Comparison of ENCODE assay signal across 10 cellular contexts in the genomic region with DNA sequence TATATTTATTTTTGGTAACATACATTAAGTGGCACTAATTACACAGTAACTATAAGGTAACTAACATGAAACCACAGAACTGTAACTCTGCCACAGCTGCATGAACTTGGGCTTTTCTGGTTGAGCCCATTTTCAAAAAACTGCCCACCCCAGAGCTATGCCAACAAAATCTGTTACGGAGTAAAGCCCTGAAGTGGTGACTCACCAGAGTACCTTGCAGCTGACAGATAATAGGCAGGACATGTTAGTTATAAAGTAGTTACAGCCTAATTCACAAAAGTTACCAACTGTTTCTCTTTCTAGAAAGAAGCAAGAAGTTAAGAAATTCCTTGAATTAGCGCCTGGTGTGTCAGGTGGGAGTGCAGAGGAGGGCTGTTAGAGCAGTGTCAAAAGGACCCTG. TPM values are rescaled to one million over a fixed set of nuclear protein-coding genes. Genes with fewer than 3 reads are reported as not detected.
DNase-seq lines count a peak whose midpoint lies in the region; ATAC-seq, FAIRE-seq and TF ChIP-seq lines count a peak whose summit lies in the region.
"Had no signal": no experiment of that assay in that cellular context is flagged by ENCODE, and none has a peak within 500 bp of the region (broad histone marks: within the 10 kb centered on the region; RNA-seq: fewer than 3 reads in every experiment).

No MANE protein-coding gene starts in this region.

- RAD21 ChIA-PET in HCT116 (lab: Charles Lee; ENCODE audit: low non-redundant PET in 1 of 2, low total read pairs in 2 of 2, uncharacterized antibody in 2 of 2, unreplicated experiment in 2 of 2), result no interaction called here

- peaks cover 54% of the 10 kb centered on the region for H3K79me2 ChIP-seq in HCT116 (ENCODE audit: insufficient read depth, low read length)

- H3K27me3 ChIP-seq in HCT116 (ENCODE audit: insufficient read depth, low read length), result no peaks in the 10 kb centered on the region
- H3K27me3 ChIP-seq: heart left ventricle had no signal

- no peak for FAIRE-seq in A549 (lab: Jason Lieb, UNC)

- H3K4me1 ChIP-seq in A549 (peaks cover 18% of the 10 kb centered on the region; the same call in 2 of the 3 replicates), HCT116 (ENCODE audit: control insufficient read depth in 1 of 2, insufficient read depth in 2 of 2, low read length in 2 of 2) (peaks cover 15 to 31% of the 10 kb centered on the region in 2 experiments)

- H3K4me3 ChIP-seq in A549 (no peak overlapping the region), HCT116 (replicated peaks in 1 of 2; ENCODE audit: low read depth in 1 of 2, low read length in 2 of 2) (peak overlapping the region in 1 of 2 experiments; percentile 64; a peak in 3 of 4 replicates)

- H3K27ac ChIP-seq in A549 (peak overlapping the region; percentile 87 to 99; a peak in 4 of 6 replicates), HCT116 (ENCODE audit: low read depth, low read length) (peak overlapping the region; percentile 99)

- DNase-seq in A549 (ENCODE audit: low read depth in 1 of 2, low spot score in 1 of 2), result no peak
- no peak for DNase-seq in HCT116 (ENCODE audit: low read depth, low spot score)
- DNase-seq in activated naive CD4-positive, alpha-beta T cell treated with anti-CD3 and anti-CD28 coated beads, Interleukin-2, amount 50 U/mL, for 72 hours (ENCODE audit: low spot score in 2 of 2), result no peak
- peak; percentile 42 to 56 for DNase-seq in lung microvascular endothelial cell (ENCODE audit: low read depth in 2 of 2)
- no peak for DNase-seq in NCI-H2171 (lab: John Stamatoyannopoulos, UW)
- no peak for DNase-seq in stimulated activated naive CD4-positive, alpha-beta T cell treated with Interleukin-2 at 50 U/mL for 16 hours (lab: John Stamatoyannopoulos, UW)
- no peak for DNase-seq in NCI-H345 (lab: John Stamatoyannopoulos, UW)
- DNase-seq: GDM1, heart left ventricle had no signal

- CTCF ChIA-PET in A549 (lab: Yijun Ruan, JAX), result interaction anchor here (1.0 to 1.7 kb wide), 3 partner anchors 13 to 20 kb away, joined by 4 to 6 read pairs (median 4); a partner anchor contains a TSS
- CTCF ChIA-PET in HCT116 (lab: Charles Lee), result interaction anchor here (0.9 to 1.4 kb wide), 2 partner anchors 19 to 89 kb away, joined by 4 to 5 read pairs; a partner anchor contains a TSS

- no TSS peak for BruUV-seq in HCT116 (replicated peaks; lab: Mats Ljungman, UMichigan)

- POLR2A ChIA-PET in A549 (lab: Yijun Ruan, JAX) (interaction anchor here (1.1 to 2.9 kb wide), 5 partner anchors 10 to 90 kb away, joined by 3 to 17 read pairs (median 4); a partner anchor contains a TSS), HCT116 (lab: Charles Lee) (interaction anchor here (1.0 kb wide), 1 partner anchor 10 kb away, joined by 3 read pairs; no protein-coding TSS in a partner anchor)

- intact Hi-C loops in HCT116 (cut with micrococcal nuclease), result loop anchor here (2.0 to 5.0 kb wide), 2 partner anchors 53 to 187 kb away; a partner anchor contains a TSS

- no peaks in the 10 kb centered on the region for H3K9me2 ChIP-seq in HCT116 (ENCODE audit: insufficient read depth)

- TF ChIP-seq POLR2A in A549 (IDR thresholded peaks at IDR 0.05; ENCODE audit: low read length) (no peak), HCT116 (IDR thresholded peaks at IDR 0.05; ENCODE audit: borderline replicate concordance, extremely low read depth, insufficient read depth, insufficient read length) (no peak)

- H3K36me3 ChIP-seq in HCT116 (ENCODE audit: control insufficient read depth in 1 of 2, insufficient read depth in 2 of 2, low read length in 2 of 2), result peaks cover 18 to 46% of the 10 kb centered on the region in 2 experiments; a peak in 3 of 4 replicates

- TF ChIP-seq RAD21 in A549 (conservative IDR thresholded peaks at IDR 0.05 in 1 of 2, IDR thresholded peaks at IDR 0.05 in 1 of 2), result no peak
- no peak for TF ChIP-seq RAD21 in HCT116 (IDR thresholded peaks at IDR 0.05; ENCODE audit: low read depth)

- H3K4me2 ChIP-seq in A549 (peak overlapping the region; percentile 85; the same call in 2 of the 3 replicates), HCT116 (ENCODE audit: low read length) (peak overlapping the region; percentile 83)

- H3K9me3 ChIP-seq in A549 (no peaks in the 10 kb centered on the region), HCT116 (ENCODE audit: control insufficient read depth in 1 of 2, insufficient read depth in 1 of 2, low read depth in 1 of 2, low read length in 2 of 2) (no peaks in the 10 kb centered on the region)
- H3K9me3 ChIP-seq: heart left ventricle had no signal

- no peaks in the 10 kb centered on the region for H3K9me3 Mint-ChIP-seq in activated naive CD4-positive, alpha-beta T cell treated with anti-CD3 and anti-CD28 coated beads, Interleukin-2, amount 50 U/mL, for 72 hours

- TF ChIP-seq CTCF in A549 (IDR thresholded peaks at IDR 0.05) (no peak), HCT116 (IDR thresholded peaks at IDR 0.05 in 2 of 3, conservative IDR thresholded peaks at IDR 0.05 in 1 of 3; ENCODE audit: borderline replicate concordance in 1 of 3, insufficient read depth in 1 of 3, low read depth in 2 of 3, low read length in 2 of 3) (no peak)

- WGBS in A549 (ENCODE audit: missing lambda C conversion rate), result 80% methylated on average over 2 of the region's 2 CpGs

- H3K27ac Mint-ChIP-seq in activated naive CD4-positive, alpha-beta T cell treated with anti-CD3 and anti-CD28 coated beads, Interleukin-2, amount 50 U/mL, for 72 hours, result peak overlapping the region; percentile 50 to 90

- no peak for ATAC-seq in A549
- ATAC-seq in HCT116, result no peak
- no peak for ATAC-seq in activated naive CD4-positive, alpha-beta T cell treated with anti-CD3 and anti-CD28 coated beads, Interleukin-2, amount 50 U/mL, for 72 hours
- no peak for ATAC-seq in GM18511 (IDR thresholded peaks at IDR 0.05; ENCODE audit: unreplicated experiment)

- no peaks in the 10 kb centered on the region for H4K20me1 ChIP-seq in HCT116 (ENCODE audit: insufficient read depth)

- peaks cover 19 to 47% of the 10 kb centered on the region in 2 donors for H3K36me3 Mint-ChIP-seq in activated naive CD4-positive, alpha-beta T cell treated with anti-CD3 and anti-CD28 coated beads, Interleukin-2, amount 50 U/mL, for 72 hours

- peak overlapping the region; percentile 71 for H3K9ac ChIP-seq in HCT116 (ENCODE audit: low read length)

- TF ChIP-seq EP300 in A549 (IDR thresholded peaks at IDR 0.05), result no peak

- H2AFZ ChIP-seq in HCT116 (ENCODE audit: low read depth, low read length, poor library complexity, severe bottlenecking), result no peak overlapping the region

TF ChIP-seq in A549, 52 proteins besides CTCF, POLR2A, EP300 and RAD21:
- TF ChIP-seq FOSL2 (IDR thresholded peaks at IDR 0.05) (no peak), FOSL2 (CRISPR knock-in tag; IDR thresholded peaks at IDR 0.05) (peak; percentile 40; the same call in 1 of the 2 replicates), CHD4 (IDR thresholded peaks at IDR 0.05; ENCODE audit: borderline replicate concordance) (no peak)

TF ChIP-seq in HCT116, 20 proteins besides CTCF, POLR2A, EP300 and RAD21 (continues in another document):
- TF ChIP-seq JUND (IDR thresholded peaks at IDR 0.05) (no peak), SIN3A (IDR thresholded peaks at IDR 0.05; ENCODE audit: low read depth) (no peak)
- TF ChIP-seq, protein P1, sequence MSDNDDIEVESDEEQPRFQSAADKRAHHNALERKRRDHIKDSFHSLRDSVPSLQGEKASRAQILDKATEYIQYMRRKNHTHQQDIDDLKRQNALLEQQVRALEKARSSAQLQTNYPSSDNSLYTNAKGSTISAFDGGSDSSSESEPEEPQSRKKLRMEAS (IDR thresholded peaks at IDR 0.05), result no peak

RNA-seq across cellular contexts. Expression of a gene that starts 1.5 kb away (rescaled TPM):
- 150 and 157 TPM in 2 replicates for polyA plus RNA-seq in A549 (2011; rRNA removed)
- 490 and 493 TPM in 2 replicates for polyA plus RNA-seq in A549 (2012; cell fraction: cytosol; rRNA removed)
- polyA plus RNA-seq in A549 (2012; cell fraction: nucleus; rRNA removed), result 305 and 341 TPM in 2 replicates
- polyA plus RNA-seq in A549 (2017; fragmentation: RNase III; extraction: RNeasy Plus Mini Kit Qiagen cat#74134 plus additional on column Dnase treatment), result 247 to 301 TPM (median 271 TPM) in 3 replicates
- 28.9 and 37.2 TPM in 2 replicates for polyA minus RNA-seq in A549 (2011; rRNA and poly(A)+ RNA removed)
- 330 TPM for total RNA-seq in HCT116 (2021; ENCODE audit: unreplicated experiment)
- polyA plus RNA-seq in HCT116 (2012), result 429 and 439 TPM in 2 replicates
- 100 to 1,000 TPM; 180 to 264 TPM for total RNA-seq in activated naive CD4-positive, alpha-beta T cell treated with anti-CD3 and anti-CD28 coated beads, Interleukin-2, amount 50 U/mL, for 72 hours
- 468 and 667 TPM in 2 replicates for total RNA-seq in lung microvascular endothelial cell

RNA-seq across cellular contexts. Expression of a gene that starts 19.8 kb away (rescaled TPM):
- polyA plus RNA-seq in A549 (2011; rRNA removed) (23.7 and 29.0 TPM in 2 replicates), A549 (2017; fragmentation: RNase III; extraction: RNeasy Plus Mini Kit Qiagen cat#74134 plus additional on column Dnase treatment) (12.9 to 14.4 TPM (median 12.9 TPM) in 3 replicates)
- polyA plus RNA-seq in A549 (2012; cell fraction: cytosol; rRNA removed), result 8.6 and 9.9 TPM in 2 replicates
- polyA plus RNA-seq in A549 (2012; cell fraction: nucleus; rRNA removed), result 12.4 and 17.1 TPM in 2 replicates
- polyA minus RNA-seq in A549 (2011; rRNA and poly(A)+ RNA removed), result 31.8 and 37.4 TPM in 2 replicates
- total RNA-seq in HCT116 (2021; ENCODE audit: unreplicated experiment) (31.7 TPM), lung microvascular endothelial cell (17.7 and 23.2 TPM in 2 replicates)
- polyA plus RNA-seq in HCT116 (2012), result 21.9 and 22.6 TPM in 2 replicates
- 10 to 100 TPM; 76.0 to 92.8 TPM for total RNA-seq in activated naive CD4-positive, alpha-beta T cell treated with anti-CD3 and anti-CD28 coated beads, Interleukin-2, amount 50 U/mL, for 72 hours

RNA-seq across cellular contexts. Expression of a gene that starts 52.2 kb away (rescaled TPM):
- 332 and 343 TPM in 2 replicates for polyA plus RNA-seq in A549 (2011; rRNA removed)
- polyA plus RNA-seq in A549 (2012; cell fraction: cytosol; rRNA removed), result 310 and 372 TPM in 2 replicates
- polyA plus RNA-seq in A549 (2012; cell fraction: nucleus; rRNA removed), result 227 and 266 TPM in 2 replicates
- 549 to 596 TPM (median 587 TPM) in 3 replicates for polyA plus RNA-seq in A549 (2017; fragmentation: RNase III; extraction: RNeasy Plus Mini Kit Qiagen cat#74134 plus additional on column Dnase treatment)
- polyA minus RNA-seq in A549 (2011; rRNA and poly(A)+ RNA removed), result 381 and 409 TPM in 2 replicates
- 497 TPM for total RNA-seq in HCT116 (2021; ENCODE audit: unreplicated experiment)
- 389 and 390 TPM in 2 replicates for polyA plus RNA-seq in HCT116 (2012)
- total RNA-seq in activated naive CD4-positive, alpha-beta T cell treated with anti-CD3 and anti-CD28 coated beads, Interleukin-2, amount 50 U/mL, for 72 hours, result 100 to 1,000 TPM; 412 to 421 TPM
- total RNA-seq in lung microvascular endothelial cell, result 401 and 472 TPM in 2 replicates

RNA-seq across cellular contexts. Expression of a gene that starts 52.6 kb away (rescaled TPM):
- polyA plus RNA-seq in A549 (2011; rRNA removed), result 14.8 and 19.9 TPM in 2 replicates
- 18.3 and 25.8 TPM in 2 replicates for polyA plus RNA-seq in A549 (2012; cell fraction: cytosol; rRNA removed)
- 6.0 and 9.5 TPM in 2 replicates for polyA plus RNA-seq in A549 (2012; cell fraction: nucleus; rRNA removed)
- 14.6 to 17.0 TPM (median 15.6 TPM) in 3 replicates for polyA plus RNA-seq in A549 (2017; fragmentation: RNase III; extraction: RNeasy Plus Mini Kit Qiagen cat#74134 plus additional on column Dnase treatment)
- 15.2 and 19.4 TPM in 2 replicates for polyA minus RNA-seq in A549 (2011; rRNA and poly(A)+ RNA removed)
- total RNA-seq in HCT116 (2021; ENCODE audit: unreplicated experiment), result 11.9 TPM
- polyA plus RNA-seq in HCT116 (2012), result 8.0 and 11.1 TPM in 2 replicates
- total RNA-seq in activated naive CD4-positive, alpha-beta T cell treated with anti-CD3 and anti-CD28 coated beads, Interleukin-2, amount 50 U/mL, for 72 hours, result 10 to 100 TPM in 1 of 2 donors, 1 to 10 TPM in 1; 9.2 to 17.0 TPM
- 13.5 and 23.8 TPM in 2 replicates for total RNA-seq in lung microvascular endothelial cell

Comparison
In these comparisons a context has a peak if more than half of its experiments do, and no peak if none do; other contexts are left out.
1. DNase-seq: peak in lung microvascular endothelial cell (2 of 2); none in A549 (0 of 2), HCT116 (single experiment), activated naive CD4-positive, alpha-beta T cell treated with anti-CD3 and anti-CD28 coated beads, Interleukin-2, amount 50 U/mL, for 72 hours (0 of 2), NCI-H2171 (single experiment), stimulated activated naive CD4-positive, alpha-beta T cell treated with Interleukin-2 at 50 U/mL for 16 hours (single experiment) and NCI-H345 (single experiment).